11 cellular contexts compared by ENCODE assay signal in the genomic region with DNA sequence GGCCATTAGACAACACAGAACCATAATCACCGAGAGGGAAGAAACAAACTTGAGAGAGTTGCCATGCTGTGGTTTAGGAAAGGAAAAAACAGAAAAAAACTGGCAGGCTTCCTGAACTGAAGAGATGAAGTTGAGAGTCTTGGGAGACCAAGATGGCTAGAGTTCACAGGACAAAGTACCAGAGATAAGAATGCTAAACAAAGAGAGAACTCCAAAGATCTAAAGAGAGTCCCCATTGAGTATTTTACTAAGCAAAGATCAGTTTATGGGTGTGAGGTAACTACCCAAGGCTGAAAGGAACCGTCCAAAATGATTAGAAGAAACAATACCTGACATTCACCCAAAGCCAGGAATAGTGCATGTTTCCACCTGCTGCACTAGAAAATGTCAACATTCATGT. TPM values are rescaled to one million over a fixed set of nuclear protein-coding genes. Genes with fewer than 3 reads are reported as not detected.
"Had no signal": no experiment of that assay in that cellular context is flagged by ENCODE, and none has a peak within 500 bp of the region (broad histone marks: within the 10 kb centered on the region; RNA-seq: fewer than 3 reads in every experiment).

No MANE protein-coding gene starts in this region.

- H3K36me3 ChIP-seq: HAP-1 had no signal

- ATAC-seq: HCT116, K562 had no signal

- H3K27ac ChIP-seq: GM23248 had no signal

- H3K4me3 ChIP-seq: GM23248, HAP-1, K562 had no signal

- H3K4me1 ChIP-seq: HAP-1 had no signal

- H3K9me3 Mint-ChIP-seq: HFFc6 had no signal

- H3K4me3 Mint-ChIP-seq: HFFc6 had no signal

- DNase-seq: GM23248, GOT3, H7, HFFc6, IMR-90 had no signal

- H3K9me3 ChIP-seq: HAP-1 had no signal

- FAIRE-seq: HTR-8/SVneo, K562 had no signal

- H3K27ac Mint-ChIP-seq: HFFc6 had no signal

RNA-seq across cellular contexts. Expression of gene COX7B2, which starts 21.8 kb away (rescaled TPM):
- total RNA-seq: GM23248, H4, H7, HFFc6, HT-29, IMR-90 had no signal
- polyA plus RNA-seq: GM23248, IMR-90 had no signal
